Comparison of ENCODE assay signal across 1 cellular context in the genomic region with DNA sequence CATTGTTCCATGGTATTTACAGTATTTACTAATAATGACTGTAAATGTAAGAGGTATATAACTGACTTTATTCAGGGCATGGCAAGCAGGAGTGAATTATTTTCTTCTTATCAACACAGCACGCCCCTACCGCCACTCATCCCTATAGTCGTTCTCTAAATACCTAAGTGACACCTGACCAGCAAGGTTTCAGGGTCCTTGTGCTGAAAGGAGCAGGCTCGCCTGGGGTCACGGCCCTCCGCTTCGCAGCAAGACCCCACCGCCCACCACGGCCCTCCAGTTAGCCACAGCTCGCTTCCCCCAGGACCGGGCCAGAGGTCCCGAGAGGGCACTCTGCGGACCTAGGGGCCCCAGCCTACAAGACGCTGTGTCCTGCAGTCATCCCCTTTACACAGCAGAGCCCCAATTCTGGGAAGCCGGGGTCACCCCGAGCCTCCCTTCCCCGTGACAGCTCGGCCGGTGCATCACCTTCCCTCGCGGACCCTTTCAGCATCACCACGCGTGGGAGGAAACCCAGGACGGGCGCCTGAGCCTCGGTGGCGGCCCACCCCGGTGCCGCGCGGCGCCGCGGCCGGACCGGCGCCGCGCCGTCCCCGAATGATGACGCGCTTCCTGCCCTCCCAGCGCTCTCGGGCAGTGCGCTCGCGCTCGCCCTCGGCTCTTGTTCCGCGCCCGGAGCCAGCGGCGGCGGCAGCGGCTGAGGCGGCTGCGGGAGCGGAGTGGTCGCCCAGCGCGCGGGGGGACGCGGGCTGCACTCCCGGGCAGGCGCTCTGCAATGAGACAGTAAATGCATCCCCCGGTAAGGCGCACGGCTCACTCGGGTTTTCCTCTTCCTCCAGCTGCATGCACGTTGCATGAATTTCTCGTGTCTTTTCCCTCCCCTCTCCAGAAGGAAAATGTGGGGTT.
TF ChIP-seq lines count a peak whose summit lies in the region.

Gene TLN2, plus strand, starts transcription at position 664 of the 906 bp plus-strand sequence.

TF ChIP-seq in HepG2, 621 proteins besides CTCF, POLR2A, EP300 and RAD21 (continued from another document and continues in another):
- TF ChIP-seq HNF1A (IDR thresholded peaks at IDR 0.05; ENCODE audit: low read depth) (no peak), HNF1A (CRISPR knock-in tag; IDR thresholded peaks at IDR 0.05; ENCODE audit: borderline replicate concordance) (no peak; the same call in 1 of the 2 replicates), ERF (CRISPR knock-in tag; IDR thresholded peaks at IDR 0.05) (no peak), EEA1 (CRISPR knock-in tag; IDR thresholded peaks at IDR 0.05; ENCODE audit: borderline replicate concordance) (0 out of 2 replicates have a peak, but pooled peaks have one; percentile 61), SRF (IDR thresholded peaks at IDR 0.05; ENCODE audit: low read depth, low read length) (peak; percentile 43; the same call in 1 of the 2 replicates), TIGD3 (CRISPR knock-in tag; IDR thresholded peaks at IDR 0.05; ENCODE audit: borderline replicate concordance) (no peak), CEBPZ (IDR thresholded peaks at IDR 0.05; ENCODE audit: low read length) (no peak), DNMT1 (CRISPR knock-in tag; IDR thresholded peaks at IDR 0.05) (peak; percentile 72; the same call in 1 of the 2 replicates), CHCHD3 (CRISPR knock-in tag; IDR thresholded peaks at IDR 0.05) (0 out of 2 replicates have a peak, but pooled peaks have one; percentile 71), RBM39 (IDR thresholded peaks at IDR 0.05; ENCODE audit: low read depth, low read length, poor library complexity, severe bottlenecking) (peak; percentile 68), ZNF468 (CRISPR knock-in tag; IDR thresholded peaks at IDR 0.05) (no peak), KAT8 (CRISPR knock-in tag; IDR thresholded peaks at IDR 0.05) (peak; percentile 71; the same call in 1 of the 2 replicates), ZNF724P (CRISPR knock-in tag; IDR thresholded peaks at IDR 0.05; ENCODE audit: borderline replicate concordance) (0 out of 2 replicates have a peak, but pooled peaks have one; percentile 62), ZNF264 (CRISPR knock-in tag; IDR thresholded peaks at IDR 0.05) (peak; percentile 72; the same call in 1 of the 2 replicates), NR2C2 (CRISPR knock-in tag; IDR thresholded peaks at IDR 0.05; ENCODE audit: borderline replicate concordance) (peak; percentile 45), BRD4 (CRISPR knock-in tag; IDR thresholded peaks at IDR 0.05) (0 out of 2 replicates have a peak, but pooled peaks have one; percentile 60), ZNF674 (CRISPR knock-in tag; IDR thresholded peaks at IDR 0.05; ENCODE audit: low read depth) (no peak), YEATS4 (CRISPR knock-in tag; IDR thresholded peaks at IDR 0.05; ENCODE audit: borderline replicate concordance) (peak; percentile 86), ZBTB10 (CRISPR knock-in tag; IDR thresholded peaks at IDR 0.05; ENCODE audit: borderline replicate concordance) (peak; percentile 67; the same call in 1 of the 2 replicates), CREM (IDR thresholded peaks at IDR 0.05) (no peak), CREM (CRISPR knock-in tag; IDR thresholded peaks at IDR 0.05) (peak; percentile 10; the same call in 1 of the 2 replicates), ZNF83 (CRISPR knock-in tag; IDR thresholded peaks at IDR 0.05; ENCODE audit: borderline replicate concordance) (peak; percentile 32; the same call in 1 of the 2 replicates), ETV5 (CRISPR knock-in tag; IDR thresholded peaks at IDR 0.05; ENCODE audit: borderline replicate concordance) (peak; percentile 28; the same call in 1 of the 2 replicates), PCBP2 (optimal IDR thresholded peaks at IDR 0.05; ENCODE audit: low read depth, low read length, poor library complexity, severe bottlenecking) (no peak), RBFOX2 (IDR thresholded peaks at IDR 0.05; ENCODE audit: low read depth, low read length) (peak; percentile 92), HOXA5 (CRISPR knock-in tag; IDR thresholded peaks at IDR 0.05) (peak; percentile 48; the same call in 1 of the 2 replicates), HES4 (CRISPR knock-in tag; IDR thresholded peaks at IDR 0.05; ENCODE audit: borderline replicate concordance) (peak; percentile 63; the same call in 1 of the 2 replicates), AKAP8 (CRISPR knock-in tag; IDR thresholded peaks at IDR 0.05) (no peak), TRIM22 (IDR thresholded peaks at IDR 0.05) (no peak), NONO (IDR thresholded peaks at IDR 0.05) (no peak), NONO (CRISPR knock-in tag; conservative IDR thresholded peaks at IDR 0.05) (peak; percentile 42), CERS6 (CRISPR knock-in tag; IDR thresholded peaks at IDR 0.05) (0 out of 2 replicates have a peak, but pooled peaks have one; percentile 34), ZNF430 (CRISPR knock-in tag; IDR thresholded peaks at IDR 0.05) (0 out of 2 replicates have a peak, but pooled peaks have one; percentile 55), SP2 (CRISPR knock-in tag; IDR thresholded peaks at IDR 0.05) (no peak), DMAP1 (CRISPR knock-in tag; IDR thresholded peaks at IDR 0.05) (0 out of 2 replicates have a peak, but pooled peaks have one; percentile 53), ZNF501 (CRISPR knock-in tag; IDR thresholded peaks at IDR 0.05) (no peak)
- TF ChIP-seq, protein P1, sequence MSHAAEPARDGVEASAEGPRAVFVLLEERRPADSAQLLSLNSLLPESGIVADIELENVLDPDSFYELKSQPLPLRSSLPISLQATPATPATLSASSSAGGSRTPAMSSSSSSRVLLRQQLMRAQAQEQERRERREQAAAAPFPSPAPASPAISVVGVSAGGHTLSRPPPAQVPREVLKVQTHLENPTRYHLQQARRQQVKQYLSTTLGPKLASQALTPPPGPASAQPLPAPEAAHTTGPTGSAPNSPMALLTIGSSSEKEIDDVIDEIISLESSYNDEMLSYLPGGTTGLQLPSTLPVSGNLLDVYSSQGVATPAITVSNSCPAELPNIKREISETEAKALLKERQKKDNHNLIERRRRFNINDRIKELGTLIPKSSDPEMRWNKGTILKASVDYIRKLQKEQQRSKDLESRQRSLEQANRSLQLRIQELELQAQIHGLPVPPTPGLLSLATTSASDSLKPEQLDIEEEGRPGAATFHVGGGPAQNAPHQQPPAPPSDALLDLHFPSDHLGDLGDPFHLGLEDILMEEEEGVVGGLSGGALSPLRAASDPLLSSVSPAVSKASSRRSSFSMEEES (CRISPR knock-in tag; IDR thresholded peaks at IDR 0.05), result 0 out of 2 replicates have a peak, but pooled peaks have one; percentile 20
- TF ChIP-seq, protein P2, sequence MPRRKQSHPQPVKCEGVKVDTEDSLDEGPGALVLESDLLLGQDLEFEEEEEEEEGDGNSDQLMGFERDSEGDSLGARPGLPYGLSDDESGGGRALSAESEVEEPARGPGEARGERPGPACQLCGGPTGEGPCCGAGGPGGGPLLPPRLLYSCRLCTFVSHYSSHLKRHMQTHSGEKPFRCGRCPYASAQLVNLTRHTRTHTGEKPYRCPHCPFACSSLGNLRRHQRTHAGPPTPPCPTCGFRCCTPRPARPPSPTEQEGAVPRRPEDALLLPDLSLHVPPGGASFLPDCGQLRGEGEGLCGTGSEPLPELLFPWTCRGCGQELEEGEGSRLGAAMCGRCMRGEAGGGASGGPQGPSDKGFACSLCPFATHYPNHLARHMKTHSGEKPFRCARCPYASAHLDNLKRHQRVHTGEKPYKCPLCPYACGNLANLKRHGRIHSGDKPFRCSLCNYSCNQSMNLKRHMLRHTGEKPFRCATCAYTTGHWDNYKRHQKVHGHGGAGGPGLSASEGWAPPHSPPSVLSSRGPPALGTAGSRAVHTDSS (CRISPR knock-in tag; conservative IDR thresholded peaks at IDR 0.05), result no peak
